Comparison of ENCODE assay signal across 8 cellular contexts in genomic region chr10:103192451-103193106, GRCh38. TPM values are rescaled to one million over a fixed set of nuclear protein-coding genes. Genes with fewer than 3 reads are reported as not detected.
DNase-seq lines count a peak whose midpoint lies in the region; ATAC-seq and TF ChIP-seq lines count a peak whose summit lies in the region.

No MANE protein-coding gene starts in this region.

- TF ChIP-seq CTCF in kidney epithelial cell (IDR thresholded peaks at IDR 0.05; ENCODE audit: insufficient read depth, low read length, poor library complexity, severe bottlenecking), result no peak

- H3K4me3 ChIP-seq in kidney epithelial cell (ENCODE audit: low read depth, low read length), result peak overlapping the region; percentile 95

- DNase-seq in NCI-H2029 (lab: John Stamatoyannopoulos, UW) (peak; percentile 28), NCI-H2029 treated with DMSO at 0.1 percent for 48 hours (lab: John Stamatoyannopoulos, UW) (no peak), NCI-H2227 (lab: John Stamatoyannopoulos, UW; ENCODE audit: unreplicated experiment) (peak; percentile 81), cerebellum (ENCODE audit: low spot score) (peak; percentile 57), kidney epithelial cell (ENCODE audit: low read depth) (peak; percentile 47)
- peak; percentile 12 to 52 (median 45) for DNase-seq in activated CD4-positive, CD25-positive, alpha-beta regulatory T cell (lab: John Stamatoyannopoulos, UW)
- DNase-seq in stimulated activated CD4-positive, alpha-beta T cell treated with anti-CD3 and anti-CD28 coated beads, Interleukin-15, amount 100 ng/mL, for 1 hour (ENCODE audit: low read depth in 1 of 2, low spot score in 1 of 2), result peak; percentile 8 to 28

- H3K36me3 ChIP-seq in kidney epithelial cell (ENCODE audit: control insufficient read depth, insufficient read depth, low read length), result no peaks in the 10 kb centered on the region

- ATAC-seq in HG02852 (IDR thresholded peaks at IDR 0.05; ENCODE audit: unreplicated experiment), result peak; percentile 45

- no peaks in the 10 kb centered on the region for H3K27me3 ChIP-seq in kidney epithelial cell (ENCODE audit: control insufficient read depth, insufficient read depth, low read length)

RNA-seq across cellular contexts. Expression of gene NT5C2, which starts 0.5 kb away (rescaled TPM):
- total RNA-seq in cerebellum (130 TPM), kidney epithelial cell (81.5 and 90.7 TPM in 2 replicates)

RNA-seq across cellular contexts. Expression of gene RPEL1, which starts 53.1 kb away (rescaled TPM):
- total RNA-seq in cerebellum (not detected), kidney epithelial cell (0.04 TPM in 1 of 2 replicates, not detected in the other)
